8 cellular contexts compared by ENCODE assay signal in the genomic region with DNA sequence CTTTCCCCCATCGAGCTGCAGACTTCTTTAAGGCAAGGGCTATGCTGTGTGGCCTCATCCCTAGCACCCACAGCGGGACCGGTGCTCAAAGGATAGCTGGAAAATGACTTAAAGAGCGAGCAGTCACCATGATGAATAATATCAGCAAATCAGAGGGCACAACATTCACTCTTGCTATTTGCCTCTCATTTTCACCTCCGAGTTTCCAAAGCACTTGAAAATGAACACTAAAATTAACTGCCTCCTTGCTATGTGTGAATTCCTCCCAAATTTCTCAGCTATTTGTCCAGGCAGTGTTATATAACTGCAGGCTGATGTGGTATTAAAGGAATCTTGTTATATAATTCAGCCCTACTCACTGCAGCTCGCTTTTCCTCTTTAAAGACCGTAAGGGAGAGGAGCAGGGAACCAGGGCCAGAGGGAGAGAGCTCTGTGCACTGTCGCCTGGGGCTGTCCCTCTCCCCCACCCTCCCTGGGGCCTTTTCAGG. TPM values are rescaled to one million over a fixed set of nuclear protein-coding genes. Genes with fewer than 3 reads are reported as not detected.
DNase-seq lines count a peak whose midpoint lies in the region; ATAC-seq and TF ChIP-seq lines count a peak whose summit lies in the region.

No MANE protein-coding gene starts in this region.

- intact Hi-C loops in dorsolateral prefrontal cortex (cut with DNase I) (loop anchor here in 1 of 2 donors (10.0 kb wide), 1 partner anchor 586 kb away; no protein-coding TSS in a partner anchor), uterus (cut with DNase I; ENCODE audit: low total_unique reads) (no loop called here)

- TF ChIP-seq CTCF in dorsolateral prefrontal cortex (IDR thresholded peaks at IDR 0.05 in 54 of 56, conservative IDR thresholded peaks at IDR 0.05 in 2 of 56; ENCODE audit: low read depth in 1 of 56, partially characterized antibody in 56 of 56) (no peak), uterus (IDR thresholded peaks at IDR 0.05) (no peak)

- ATAC-seq in GM21825 (IDR thresholded peaks at IDR 0.05; ENCODE audit: unreplicated experiment) (no peak), GM18858 (IDR thresholded peaks at IDR 0.05; ENCODE audit: unreplicated experiment) (no peak)

- H3K9me3 ChIP-seq in muscle layer of duodenum (ENCODE audit: control insufficient read depth in 1 of 2, low read length in 2 of 2) (no peaks in the 10 kb centered on the region), uterus (no peaks in the 10 kb centered on the region)

- H3K27ac ChIP-seq in dorsolateral prefrontal cortex (peak overlapping the region in 58 of 59 donors; percentile 7 to 95 (median 88)), muscle layer of duodenum (ENCODE audit: low read length) (peak overlapping the region; percentile 73), uterus (peak overlapping the region; percentile 87 to 94)

- H3K9me3 Mint-ChIP-seq in activated naive CD4-positive, alpha-beta T cell treated with anti-CD3 and anti-CD28 coated beads, Interleukin-2, amount 10 ng/mL, durations not matched to agents 7 days and 5 days, result no peaks in the 10 kb centered on the region

- peak overlapping the region; percentile 67 for H3K4me3 Mint-ChIP-seq in activated naive CD4-positive, alpha-beta T cell treated with anti-CD3 and anti-CD28 coated beads, Interleukin-2, amount 10 ng/mL, durations not matched to agents 7 days and 5 days

- H3K27me3 Mint-ChIP-seq in activated naive CD4-positive, alpha-beta T cell treated with anti-CD3 and anti-CD28 coated beads, Interleukin-2, amount 10 ng/mL, durations not matched to agents 7 days and 5 days, result peaks cover 91% of the 10 kb centered on the region

- H3K27me3 ChIP-seq in dorsolateral prefrontal cortex (peaks cover 0 to 84% (median 6%) of the 10 kb centered on the region in 45 donors), muscle layer of duodenum (ENCODE audit: low read depth, low read length) (peaks cover 9% of the 10 kb centered on the region), uterus (no peaks in the 10 kb centered on the region)

- H3K27ac Mint-ChIP-seq in activated naive CD4-positive, alpha-beta T cell treated with anti-CD3 and anti-CD28 coated beads, Interleukin-2, amount 10 ng/mL, durations not matched to agents 7 days and 5 days, result no peak overlapping the region

- peaks cover 19% of the 10 kb centered on the region for H3K4me1 Mint-ChIP-seq in activated naive CD4-positive, alpha-beta T cell treated with anti-CD3 and anti-CD28 coated beads, Interleukin-2, amount 10 ng/mL, durations not matched to agents 7 days and 5 days

- DNase-seq in activated naive CD4-positive, alpha-beta T cell treated with anti-CD3 and anti-CD28 coated beads, Interleukin-2, amount 10 ng/mL, durations not matched to agents 7 days and 5 days, result no peak
- DNase-seq in activated naive CD4-positive, alpha-beta T cell treated with anti-CD3 and anti-CD28 coated beads, Interleukin-2, amount 50 U/mL, for 16 hours, result no peak
- DNase-seq in dorsolateral prefrontal cortex (no peak), uterus (no peak), COLO668 (lab: John Stamatoyannopoulos, UW; ENCODE audit: unreplicated experiment) (no peak)

- no peak for TF ChIP-seq POLR2A in uterus (IDR thresholded peaks at IDR 0.05)

- no peaks in the 10 kb centered on the region for H3K36me3 Mint-ChIP-seq in activated naive CD4-positive, alpha-beta T cell treated with anti-CD3 and anti-CD28 coated beads, Interleukin-2, amount 10 ng/mL, durations not matched to agents 7 days and 5 days

- H3K4me3 ChIP-seq in dorsolateral prefrontal cortex, result peak overlapping the region; percentile 31 to 71 (median 54)
- peak overlapping the region; percentile 24 to 62 for H3K4me3 ChIP-seq in muscle layer of duodenum (ENCODE audit: low read depth in 1 of 2, low read length in 2 of 2)
- H3K4me3 ChIP-seq in uterus, result peak overlapping the region; percentile 34 to 72

- CTCF ChIA-PET in activated naive CD4-positive, alpha-beta T cell treated with anti-CD3 and anti-CD28 coated beads, Interleukin-2, amount 10 ng/mL, durations not matched to agents 7 days and 5 days (lab: Charles Lee), result interaction anchor here (0.5 to 2.0 kb wide), 6 partner anchors 9 to 640 kb away, joined by 3 to 9 read pairs (median 5); no protein-coding TSS in a partner anchor

- H3K36me3 ChIP-seq in muscle layer of duodenum (ENCODE audit: control insufficient read depth in 1 of 2, insufficient read depth in 2 of 2, low read length in 2 of 2), result no peaks in the 10 kb centered on the region
- no peaks in the 10 kb centered on the region for H3K36me3 ChIP-seq in uterus

- peaks cover 0 to 27% of the 10 kb centered on the region in 2 donors for H3K4me1 ChIP-seq in muscle layer of duodenum (ENCODE audit: control insufficient read depth in 1 of 2, insufficient read depth in 2 of 2, low read length in 2 of 2)
- H3K4me1 ChIP-seq in uterus, result peaks cover 0 to 9% of the 10 kb centered on the region in 2 donors

RNA-seq across cellular contexts. Expression of gene CYS1, which starts 1.5 kb away (rescaled TPM):
- total RNA-seq in dorsolateral prefrontal cortex (10 to 100 TPM in 10 of 120 experiments, 1 to 10 TPM in 110; 2.5 to 12.0 (median 6.1) TPM), uterus (10 to 100 TPM in 2 of 4 donors, 1 to 10 TPM in 2; 7.2 to 15.5 (median 11.2) TPM)

RNA-seq across cellular contexts. Expression of gene KLF11, which starts 35.4 kb away (rescaled TPM):
- total RNA-seq in dorsolateral prefrontal cortex (10 to 100 TPM in 18 of 120 experiments, 1 to 10 TPM in 102; 3.6 to 15.6 (median 7.4) TPM), uterus (10 to 100 TPM; 23.4 to 49.9 (median 31.7) TPM)

RNA-seq across cellular contexts. Expression of gene RRM2, which starts 43.8 kb away (rescaled TPM):
- total RNA-seq in dorsolateral prefrontal cortex, result 1 to 10 TPM in 19 of 120 experiments, under 1 TPM in 26, not detected in 75; 0.11 to 3.3 (median 0.83) TPM
- total RNA-seq in uterus, result 10 to 100 TPM in 1 of 4 donors, not detected in 3; 27.2 TPM
